In the genomic region with DNA sequence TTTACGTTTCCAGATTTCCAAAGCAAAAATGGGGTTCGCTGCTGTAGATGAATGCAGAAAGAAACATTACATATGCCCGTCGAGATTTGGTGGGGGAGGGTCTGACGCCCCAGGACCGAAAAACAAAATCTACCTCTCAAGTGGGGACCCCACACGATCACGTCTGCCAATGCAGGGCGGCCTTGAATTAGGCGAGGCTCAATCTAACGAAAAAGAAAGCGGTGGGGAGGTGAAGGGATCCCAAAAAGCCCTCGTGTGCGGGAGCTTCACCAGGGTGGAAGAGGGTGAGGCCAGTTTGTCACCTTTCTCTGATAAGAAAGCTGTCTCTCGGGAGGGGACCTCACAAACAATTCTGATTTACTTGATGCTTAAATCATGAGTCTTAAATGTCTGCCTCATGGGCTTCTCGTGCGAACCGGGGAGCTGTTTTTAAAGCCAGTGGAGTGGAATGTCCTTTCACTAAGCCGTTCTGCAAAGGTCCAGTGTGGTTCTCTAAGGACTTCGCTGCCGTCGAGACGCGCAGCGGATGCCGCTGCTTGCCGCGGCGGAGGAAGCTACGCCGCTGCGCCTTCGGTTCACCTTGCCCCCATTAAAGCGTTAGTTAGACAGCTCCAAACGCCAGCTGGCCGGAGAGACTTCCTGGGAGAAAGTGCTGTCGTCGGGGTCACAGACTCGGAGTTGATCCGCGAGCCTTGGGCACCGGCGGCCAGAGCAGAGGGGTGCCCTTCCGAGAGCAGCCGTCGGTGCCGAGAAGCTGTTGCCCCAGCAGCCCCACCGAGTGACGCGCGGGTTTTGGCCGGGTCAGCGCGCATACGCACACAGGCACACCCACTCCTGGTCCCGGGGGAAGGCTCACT, we compare ENCODE assay signal across 13 cellular contexts. TPM values are rescaled to one million over a fixed set of nuclear protein-coding genes. Genes with fewer than 3 reads are reported as not detected.
DNase-seq lines count a peak whose midpoint lies in the region; ATAC-seq and TF ChIP-seq lines count a peak whose summit lies in the region.
"Had no signal": no experiment of that assay in that cellular context is flagged by ENCODE, and none has a peak within 500 bp of the region (broad histone marks: within the 10 kb centered on the region; RNA-seq: fewer than 3 reads in every experiment).

No MANE protein-coding gene starts in this region.

- H2BK12ac ChIP-seq in neuronal stem cell (ENCODE audit: low read length) = no peak overlapping the region

- H3K36me3 Mint-ChIP-seq in HFFc6 (ENCODE audit: low read depth) (no peaks in the 10 kb centered on the region), chondrocyte (ENCODE audit: low read depth) (peaks cover 3% of the 10 kb centered on the region)

- H3K23ac ChIP-seq in neuronal stem cell (ENCODE audit: low read depth, low read length, poor library complexity) = peak overlapping the region; percentile 57

- H2BK15ac ChIP-seq in neuronal stem cell (ENCODE audit: low read length) = peak overlapping the region; percentile 30

- TF ChIP-seq CTCF in HFFc6 (IDR thresholded peaks at IDR 0.05) (no peak), chondrocyte (IDR thresholded peaks at IDR 0.05) (no peak)

- H3K27me3 ChIP-seq in neuronal stem cell (ENCODE audit: control insufficient read depth in 3 of 3, insufficient read depth in 3 of 3, low read depth in 1 of 3, low read length in 3 of 3) = peaks cover 44 to 95% (median 81%) of the 10 kb centered on the region in 3 experiments

- H3K4me2 ChIP-seq in neuronal stem cell (ENCODE audit: insufficient read depth, low read length, poor library complexity, severe bottlenecking) = no peak overlapping the region

- no peaks in the 10 kb centered on the region for H3K9me3 Mint-ChIP-seq in HFFc6
- no peaks in the 10 kb centered on the region for H3K9me3 Mint-ChIP-seq in chondrocyte (ENCODE audit: low read depth)

- H3K18ac ChIP-seq in neuronal stem cell (ENCODE audit: low read length) = peak overlapping the region; percentile 71

- H3K27ac Mint-ChIP-seq in HFFc6 (no peak overlapping the region), chondrocyte (ENCODE audit: unreplicated experiment) (no peak overlapping the region)

- no peak overlapping the region for H4K91ac ChIP-seq in neuronal stem cell (ENCODE audit: low read depth, low read length, poor library complexity)

- no peak overlapping the region for H2AFZ ChIP-seq in neuronal stem cell (ENCODE audit: low read length)

- no peak for ATAC-seq in GM21723 (IDR thresholded peaks at IDR 0.05; ENCODE audit: unreplicated experiment)
- ATAC-seq in GM19463 (IDR thresholded peaks at IDR 0.05; ENCODE audit: unreplicated experiment) = no peak

- no peak overlapping the region for H2BK5ac ChIP-seq in neuronal stem cell (ENCODE audit: low read length)

- H3K9ac ChIP-seq in neuronal stem cell (ENCODE audit: low read depth, low read length, poor library complexity) = no peak overlapping the region

- no peak overlapping the region for H3K14ac ChIP-seq in neuronal stem cell (ENCODE audit: low read length)

- H2BK120ac ChIP-seq in neuronal stem cell (ENCODE audit: low read depth, low read length) = peak overlapping the region; percentile 40

- H3K36me3 ChIP-seq in neuronal stem cell (replicated peaks in 1 of 2; ENCODE audit: control insufficient read depth in 2 of 2, insufficient read depth in 2 of 2, low read length in 2 of 2) = no peaks in the 10 kb centered on the region
- H3K36me3 ChIP-seq: upper lobe of left lung had no signal

- no peak overlapping the region for H3K4ac ChIP-seq in neuronal stem cell (ENCODE audit: low read length)

- H3K27me3 Mint-ChIP-seq in HFFc6 (ENCODE audit: insufficient read depth) (peaks cover 62% of the 10 kb centered on the region), chondrocyte (ENCODE audit: low read depth) (peaks cover 76% of the 10 kb centered on the region)

- H3K4me1 Mint-ChIP-seq in HFFc6 (ENCODE audit: low read depth) (peaks cover 21% of the 10 kb centered on the region), chondrocyte (ENCODE audit: low read depth) (peaks cover 31% of the 10 kb centered on the region)

- H4K8ac ChIP-seq in neuronal stem cell (ENCODE audit: low read depth, low read length) = no peak overlapping the region

- no CpG with 5 or more reads among the region's 56 CpGs for WGBS in neuronal stem cell (ENCODE audit: extremely low coverage in 2 of 2, insufficient read length in 2 of 2, insufficient replicate concordance in 1 of 2), 2 donors

- no peaks in the 10 kb centered on the region for H3K9me3 ChIP-seq in neuronal stem cell (replicated peaks in 1 of 2; ENCODE audit: control insufficient read depth in 2 of 2, insufficient read depth in 1 of 2, low read depth in 1 of 2, low read length in 2 of 2)
- H3K9me3 ChIP-seq: upper lobe of left lung had no signal

- H3K4me1 ChIP-seq in neuronal stem cell (ENCODE audit: control insufficient read depth in 2 of 2, insufficient read depth in 1 of 2, low read depth in 1 of 2, low read length in 2 of 2) = peaks cover 5 to 10% of the 10 kb centered on the region in 2 donors

- H3K27ac ChIP-seq in neuronal stem cell (replicated peaks; ENCODE audit: low read length) = no peak overlapping the region
- H3K27ac ChIP-seq: 22Rv1, upper lobe of left lung, VCaP had no signal

- no peaks in the 10 kb centered on the region for H3K79me1 ChIP-seq in neuronal stem cell (ENCODE audit: low read depth, low read length)

- DNase-seq in DMS 273 (lab: John Stamatoyannopoulos, UW; ENCODE audit: unreplicated experiment) (peak; percentile 40), DMS 273 treated with DMSO at 0.1 percent for 48 hours (lab: John Stamatoyannopoulos, UW) (no peak), HFFc6 (no peak), chondrocyte (ENCODE audit: low spot score) (no peak), neuronal stem cell (ENCODE audit: low spot score) (no peak)
- DNase-seq in stimulated activated CD4-positive, alpha-beta T cell treated with anti-CD3 and anti-CD28 coated beads, Interleukin-2, amount 100 ng/mL, for 24 hours = no peak
- DNase-seq: aorta had no signal

- peak overlapping the region; percentile 49 for H2AK5ac ChIP-seq in neuronal stem cell (ENCODE audit: low read depth, low read length)

- H3K4me3 Mint-ChIP-seq in HFFc6 (peak overlapping the region; percentile 42; the same call in 1 of the 2 replicates), chondrocyte (ENCODE audit: unreplicated experiment) (peak overlapping the region; percentile 43)

- no peak overlapping the region for H3K4me3 ChIP-seq in neuronal stem cell (ENCODE audit: low read length in 2 of 2)

RNA-seq across cellular contexts. Expression of gene HMX3, which starts 1.5 kb away (rescaled TPM):
- not detected for total RNA-seq in HFFc6 (2021; fragmentation: NEBNext Ultra II Directional; extraction: Animal tissue kit (Norgen Biotek cat#: 25700))
- total RNA-seq in chondrocyte = not detected in 3 replicates
- not detected for polyA plus RNA-seq in neuronal stem cell (2013, experiment 1 of 2)
- polyA plus RNA-seq in neuronal stem cell (2013, experiment 2 of 2) = not detected
- total RNA-seq: aorta, lung microvascular endothelial cell, upper lobe of left lung had no signal
- polyA plus RNA-seq: aorta had no signal

RNA-seq across cellular contexts. Expression of gene HMX2, which starts 13.7 kb away (rescaled TPM):
- total RNA-seq in HFFc6 (2021; fragmentation: NEBNext Ultra II Directional; extraction: Animal tissue kit (Norgen Biotek cat#: 25700)) = not detected
- total RNA-seq in chondrocyte = not detected in 3 replicates
- polyA plus RNA-seq in neuronal stem cell (2013, experiment 1 of 2) = not detected
- not detected for polyA plus RNA-seq in neuronal stem cell (2013, experiment 2 of 2)
- total RNA-seq: aorta, lung microvascular endothelial cell, upper lobe of left lung had no signal
- polyA plus RNA-seq: aorta had no signal

RNA-seq across cellular contexts. Expression of gene BUB3, which starts 19.9 kb away (rescaled TPM):
- 100 to 1,000 TPM; 154 to 214 (median 202) TPM for total RNA-seq in HFFc6 (2021; fragmentation: NEBNext Ultra II Directional; extraction: Animal tissue kit (Norgen Biotek cat#: 25700))
- total RNA-seq in chondrocyte = 69.8 to 74.1 TPM (median 71.9 TPM) in 3 replicates
- 104 TPM for polyA plus RNA-seq in neuronal stem cell (2013, experiment 1 of 2)
- polyA plus RNA-seq in neuronal stem cell (2013, experiment 2 of 2) = 108 TPM
